8 cellular contexts compared by ENCODE assay signal in genomic region chr6:89281779-89282246, GRCh38. TPM values are rescaled to one million over a fixed set of nuclear protein-coding genes. Genes with fewer than 3 reads are reported as not detected.
DNase-seq lines count a peak whose midpoint lies in the region; ATAC-seq and TF ChIP-seq lines count a peak whose summit lies in the region.

No MANE protein-coding gene starts in this region.

- no peaks in the 10 kb centered on the region for H3K27me3 Mint-ChIP-seq in activated CD4-positive, alpha-beta T cell treated with anti-CD3 and anti-CD28 coated beads for 36 hours
- H3K27me3 Mint-ChIP-seq in WTC11 (ENCODE audit: low read depth) = peaks cover 4% of the 10 kb centered on the region; the same call in 1 of the 2 replicates

- H3K4me3 ChIP-seq in IMR-90 (ENCODE audit: insufficient read depth, low read depth, low read length) = no peak overlapping the region
- no peak overlapping the region for H3K4me3 ChIP-seq in fibroblast of villous mesenchyme (ENCODE audit: low read depth, low read length)

- no peak overlapping the region for H3K23ac ChIP-seq in IMR-90 (ENCODE audit: low read depth, low read length)

- H3K27ac ChIP-seq in IMR-90 (ENCODE audit: insufficient read depth, low read length) = no peak overlapping the region

- intact Hi-C loops in activated CD4-positive, alpha-beta T cell treated with anti-CD3 and anti-CD28 coated beads for 36 hours (cut with DNase I, micrococcal nuclease) = loop anchor here in 1 of 2 experiments (2.0 to 5.0 kb wide), 2 partner anchors 71 to 90 kb away; partner anchors contain the start of gene UBE2J1
- intact Hi-C loops in IMR-90 (cut with micrococcal nuclease) = no loop called here

- H3K56ac ChIP-seq in IMR-90 (ENCODE audit: extremely low read depth, insufficient read depth, low read length) = no peak overlapping the region

- no peak overlapping the region for H4K8ac ChIP-seq in IMR-90 (ENCODE audit: low read depth in 2 of 2, low read length in 2 of 2)

- TF ChIP-seq POLR2A in IMR-90 (IDR thresholded peaks at IDR 0.05; ENCODE audit: low read depth, low read length) = no peak

- H3K9me1 ChIP-seq in IMR-90 (ENCODE audit: insufficient read depth, low read length) = no peaks in the 10 kb centered on the region

- H4K5ac ChIP-seq in IMR-90 (ENCODE audit: low read depth, low read length) = no peak overlapping the region

- H2AK5ac ChIP-seq in IMR-90 (ENCODE audit: low read depth, low read length) = no peak overlapping the region

- CTCF ChIA-PET in activated CD4-positive, alpha-beta T cell treated with anti-CD3 and anti-CD28 coated beads for 36 hours (lab: Charles Lee) = interaction anchor here (0.6 to 1.3 kb wide), 6 partner anchors 16 to 974 kb away, joined by 3 to 5 read pairs (median 3); partner anchors contain the start of gene UBE2J1
- CTCF ChIA-PET in IMR-90 (lab: Yijun Ruan, JAX) (no interaction called here), WTC11 (lab: Charles Lee) (interaction anchor here (0.6 to 3.4 kb wide), 17 partner anchors 9 to 197 kb away, joined by 3 to 16 read pairs (median 4); partner anchors contain the start of gene GABRR1)

- no peak overlapping the region for H4K91ac ChIP-seq in IMR-90 (ENCODE audit: insufficient read depth, low read depth, low read length)

- no peaks in the 10 kb centered on the region for H3K36me3 ChIP-seq in IMR-90 (ENCODE audit: control insufficient read depth, insufficient read depth, low read length)

- H4K20me1 ChIP-seq in IMR-90 (ENCODE audit: insufficient read depth, low read length) = no peaks in the 10 kb centered on the region; the same call in 1 of the 2 replicates

- dilution Hi-C loops in IMR-90 (cut with HindIII; ENCODE audit: low sequenced_read_pairs, unreplicated experiment) = no loop called here

- H2BK120ac ChIP-seq in IMR-90 (ENCODE audit: low read depth, low read length) = no peak overlapping the region

- in situ Hi-C loops in IMR-90 (cut with MboI; ENCODE audit: low sequenced_read_pairs) = no loop called here

- H3K4me1 ChIP-seq in IMR-90 (ENCODE audit: control insufficient read depth, insufficient read depth, low read length) = no peaks in the 10 kb centered on the region

- TF ChIP-seq CTCF in IMR-90 (conservative IDR thresholded peaks at IDR 0.05; ENCODE audit: low read depth, low read length) (peak; percentile 36; the same call in 1 of the 2 replicates), WTC11 (IDR thresholded peaks at IDR 0.05) (peak; percentile 54; the same call in 1 of the 2 replicates), fibroblast of villous mesenchyme (IDR thresholded peaks at IDR 0.05; ENCODE audit: insufficient read depth, low read depth, low read length) (peak; percentile 71)

- H2BK5ac ChIP-seq in IMR-90 (ENCODE audit: low read depth, low read length, poor library complexity, severe bottlenecking) = no peak overlapping the region

- H3K14ac ChIP-seq in IMR-90 (replicated peaks; ENCODE audit: low read depth, low read length) = no peak overlapping the region

- H3K27ac Mint-ChIP-seq in activated CD4-positive, alpha-beta T cell treated with anti-CD3 and anti-CD28 coated beads for 36 hours = no peak overlapping the region
- H3K27ac Mint-ChIP-seq in WTC11 = no peak overlapping the region

- TF ChIP-seq RAD21 in IMR-90 (IDR thresholded peaks at IDR 0.05; ENCODE audit: low read length) = peak; percentile 23; the same call in 1 of the 2 replicates

- no peak overlapping the region for H2BK20ac ChIP-seq in IMR-90 (ENCODE audit: low read depth, low read length)

- peaks cover 17% of the 10 kb centered on the region for H3K27me3 ChIP-seq in IMR-90 (ENCODE audit: control insufficient read depth, insufficient read depth, low read length)

- H3K18ac ChIP-seq in IMR-90 (ENCODE audit: low read depth, low read length) = no peak overlapping the region

- POLR2A ChIA-PET in activated CD4-positive, alpha-beta T cell treated with anti-CD3 and anti-CD28 coated beads for 36 hours (lab: Charles Lee) = no interaction called here
- POLR2A ChIA-PET in IMR-90 (lab: Charles Lee; ENCODE audit: unreplicated experiment) (no interaction called here), WTC11 (lab: Charles Lee) (no interaction called here)

- BruUV-seq in IMR-90 (replicated peaks; lab: Mats Ljungman, UMichigan) = no TSS peak

- no peaks in the 10 kb centered on the region for H3K79me1 ChIP-seq in IMR-90 (ENCODE audit: low read depth in 1 of 2, low read length in 2 of 2)

- no peaks in the 10 kb centered on the region for H3K36me3 Mint-ChIP-seq in activated CD4-positive, alpha-beta T cell treated with anti-CD3 and anti-CD28 coated beads for 36 hours (ENCODE audit: low read depth)
- no peaks in the 10 kb centered on the region for H3K36me3 Mint-ChIP-seq in WTC11

- no peaks in the 10 kb centered on the region for H3K4me1 Mint-ChIP-seq in activated CD4-positive, alpha-beta T cell treated with anti-CD3 and anti-CD28 coated beads for 36 hours
- peaks cover 17% of the 10 kb centered on the region for H3K4me1 Mint-ChIP-seq in WTC11

- H3K4ac ChIP-seq in IMR-90 (ENCODE audit: low read depth, low read length) = no peak overlapping the region

- no peak overlapping the region for H3K4me2 ChIP-seq in IMR-90 (ENCODE audit: low read depth, low read length)

- no peak overlapping the region for H2AFZ ChIP-seq in IMR-90 (replicated peaks; ENCODE audit: low read length, poor library complexity)

- no peak overlapping the region for H2BK15ac ChIP-seq in IMR-90 (ENCODE audit: low read depth, low read length)

- WGBS in IMR-90 (ENCODE audit: extremely low coverage in 2 of 2, insufficient read length in 1 of 2), 2 experiments = 60% methylated on average over 10 of the region's 10 CpGs; no CpG with 5 or more reads in 1 of the 2 experiments

- DNase-seq in activated CD4-positive, alpha-beta T cell treated with anti-CD3 and anti-CD28 coated beads for 36 hours = peak; percentile 71
- DNase-seq in activated CD4-positive, alpha-beta T cell treated with anti-CD3 and anti-CD28 coated beads for 1 hour = no peak
- peak; percentile 42 for DNase-seq in IMR-90
- DNase-seq in WTC11 (ENCODE audit: low spot score) = peak; percentile 74
- DNase-seq in fibroblast of villous mesenchyme (ENCODE audit: low read depth) = peak; percentile 52
- peak; percentile 45 for DNase-seq in stimulated activated CD4-positive, alpha-beta T cell treated with anti-CD3 and anti-CD28 coated beads, Interleukin-4, amount 100 ng/mL, for 24 hours
- no peak for DNase-seq in NCI-H510A treated with DMSO at 0.1 percent for 48 hours (lab: John Stamatoyannopoulos, UW)

- peak; percentile 96 for ATAC-seq in activated CD4-positive, alpha-beta T cell treated with anti-CD3 and anti-CD28 coated beads for 36 hours
- ATAC-seq in GM21825 (IDR thresholded peaks at IDR 0.05; ENCODE audit: unreplicated experiment) = peak; percentile 95
- ATAC-seq in IMR-90 (ENCODE audit: low read depth) = peak; percentile 80; the same call in 1 of the 2 replicates
- peak; percentile 95 for ATAC-seq in WTC11

- H2AK9ac ChIP-seq in IMR-90 (replicated peaks; ENCODE audit: low read depth, low read length, poor library complexity) = no peak overlapping the region

- H3K9me3 Mint-ChIP-seq in activated CD4-positive, alpha-beta T cell treated with anti-CD3 and anti-CD28 coated beads for 36 hours (ENCODE audit: low read depth) = no peaks in the 10 kb centered on the region
- H3K9me3 Mint-ChIP-seq in WTC11 = no peaks in the 10 kb centered on the region

- no peak overlapping the region for H3K4me3 Mint-ChIP-seq in activated CD4-positive, alpha-beta T cell treated with anti-CD3 and anti-CD28 coated beads for 36 hours
- no peak overlapping the region for H3K4me3 Mint-ChIP-seq in WTC11

- no peak overlapping the region for H3K9ac ChIP-seq in IMR-90 (ENCODE audit: low read depth, low read length)

- no peaks in the 10 kb centered on the region for H3K9me3 ChIP-seq in IMR-90 (ENCODE audit: control insufficient read depth, insufficient read depth, low read length)

TF ChIP-seq in IMR-90, 13 proteins besides CTCF, POLR2A, EP300 and RAD21 (continues in another document):
- no peak for TF ChIP-seq MXI1 (IDR thresholded peaks at IDR 0.05; ENCODE audit: borderline replicate concordance, low read depth, low read length)
- TF ChIP-seq RFX5 (IDR thresholded peaks at IDR 0.05; ENCODE audit: low read depth, low read length) = no peak
- TF ChIP-seq MAZ (IDR thresholded peaks at IDR 0.05; ENCODE audit: borderline replicate concordance, low read depth, low read length) = no peak
- no peak for TF ChIP-seq USF2 (IDR thresholded peaks at IDR 0.05; ENCODE audit: low read depth, low read length)

TF ChIP-seq in WTC11, 78 proteins besides CTCF, POLR2A, EP300 and RAD21:
- TF ChIP-seq ZNF138 (CRISPR knock-in tag; conservative IDR thresholded peaks at IDR 0.05) (no peak), ZNF317 (CRISPR knock-in tag; IDR thresholded peaks at IDR 0.05; ENCODE audit: borderline replicate concordance, low read depth) (peak; percentile 77)

RNA-seq across cellular contexts. Expression of gene GABRR2, which starts 33.3 kb away (rescaled TPM):
- total RNA-seq in activated CD4-positive, alpha-beta T cell treated with anti-CD3 and anti-CD28 coated beads for 36 hours = under 1 TPM; 0.14 to 0.49 TPM
- total RNA-seq in IMR-90 (2012; rRNA removed) = under 0.01 TPM in 1 of 2 replicates, not detected in the other
- polyA plus RNA-seq in IMR-90 (2012; rRNA removed) = 0.24 and 0.26 TPM in 2 replicates
- polyA plus RNA-seq in IMR-90 (2012; cell fraction: cytosol; rRNA removed) = 0.16 TPM in 1 of 2 replicates, not detected in the other
- polyA plus RNA-seq in IMR-90 (2012; cell fraction: nucleus; rRNA removed; ENCODE audit: low replicate concordance) = 1.4 and 2.4 TPM in 2 replicates
- not detected in 3 replicates for total RNA-seq in WTC11 (2021)
- under 0.01 and 0.32 TPM in 2 replicates for total RNA-seq in fibroblast of villous mesenchyme

Comparison
In these comparisons a context has a peak if more than half of its experiments do, and no peak if none do; other contexts are left out.
1. DNase-seq: peak in activated CD4-positive, alpha-beta T cell treated with anti-CD3 and anti-CD28 coated beads for 36 hours (single experiment), IMR-90 (single experiment), WTC11 (single experiment), fibroblast of villous mesenchyme (single experiment) and stimulated activated CD4-positive, alpha-beta T cell treated with anti-CD3 and anti-CD28 coated beads, Interleukin-4, amount 100 ng/mL, for 24 hours (single experiment); none in activated CD4-positive, alpha-beta T cell treated with anti-CD3 and anti-CD28 coated beads for 1 hour (single experiment) and NCI-H510A treated with DMSO at 0.1 percent for 48 hours (single experiment).
2. Peak in every context shown above with its lines, with median percentiles within 50 percentile points of each other: ATAC-seq and CTCF ChIP-seq.